ENCODE assay signal across 1 cellular context in the genomic region with DNA sequence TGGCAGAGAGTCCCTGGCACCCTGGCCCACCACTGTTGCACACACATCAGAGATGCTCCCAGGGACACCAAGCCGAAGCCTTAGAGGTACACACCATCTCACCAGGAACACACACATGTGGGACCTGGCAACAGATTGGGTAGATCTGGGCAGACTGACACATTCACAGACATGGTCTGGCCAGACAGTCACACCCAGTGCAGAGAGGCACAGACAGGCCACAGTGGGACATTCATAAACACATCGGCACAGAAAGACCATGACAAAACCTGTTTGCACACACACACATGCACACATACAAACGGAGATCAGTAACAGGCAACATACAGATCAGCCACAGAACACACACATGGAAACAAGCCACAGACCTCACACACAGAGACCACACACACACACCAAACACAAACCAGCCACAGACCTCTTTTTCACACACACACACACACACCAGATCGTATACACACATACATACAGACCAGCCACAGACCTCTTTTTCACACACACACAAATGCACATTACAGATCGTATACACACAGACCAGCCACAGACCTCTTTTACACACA.
TF ChIP-seq lines count a peak whose summit lies in the region.

No MANE protein-coding gene starts in this region.

TF ChIP-seq in IMR-90, 13 proteins besides CTCF, POLR2A, EP300 and RAD21 (continued from another document):
- TF ChIP-seq, protein P1, sequence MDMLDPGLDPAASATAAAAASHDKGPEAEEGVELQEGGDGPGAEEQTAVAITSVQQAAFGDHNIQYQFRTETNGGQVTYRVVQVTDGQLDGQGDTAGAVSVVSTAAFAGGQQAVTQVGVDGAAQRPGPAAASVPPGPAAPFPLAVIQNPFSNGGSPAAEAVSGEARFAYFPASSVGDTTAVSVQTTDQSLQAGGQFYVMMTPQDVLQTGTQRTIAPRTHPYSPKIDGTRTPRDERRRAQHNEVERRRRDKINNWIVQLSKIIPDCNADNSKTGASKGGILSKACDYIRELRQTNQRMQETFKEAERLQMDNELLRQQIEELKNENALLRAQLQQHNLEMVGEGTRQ (IDR thresholded peaks at IDR 0.05; ENCODE audit: low read depth, low read length) = no peak
- TF ChIP-seq CEBPB (IDR thresholded peaks at IDR 0.05; ENCODE audit: low read depth, low read length) = no peak
- TF ChIP-seq NFE2L2 (IDR thresholded peaks at IDR 0.05; ENCODE audit: low read depth, low read length) = no peak
- TF ChIP-seq FOS (IDR thresholded peaks at IDR 0.05; ENCODE audit: low read depth, low read length) = no peak
- TF ChIP-seq BHLHE40 (IDR thresholded peaks at IDR 0.05; ENCODE audit: low read depth, low read length) = no peak
- TF ChIP-seq MAFK (IDR thresholded peaks at IDR 0.05; ENCODE audit: low read depth, low read length) = no peak
- no peak for TF ChIP-seq MAZ (IDR thresholded peaks at IDR 0.05; ENCODE audit: borderline replicate concordance, low read depth, low read length)
- no peak for TF ChIP-seq CHD1 (IDR thresholded peaks at IDR 0.05; ENCODE audit: low read depth, low read length)
- no peak for TF ChIP-seq SMC3 (IDR thresholded peaks at IDR 0.05; ENCODE audit: low read depth, low read length)
- TF ChIP-seq RFX5 (IDR thresholded peaks at IDR 0.05; ENCODE audit: low read depth, low read length) = no peak
- TF ChIP-seq MXI1 (IDR thresholded peaks at IDR 0.05; ENCODE audit: borderline replicate concordance, low read depth, low read length) = no peak
- TF ChIP-seq, protein P2, sequence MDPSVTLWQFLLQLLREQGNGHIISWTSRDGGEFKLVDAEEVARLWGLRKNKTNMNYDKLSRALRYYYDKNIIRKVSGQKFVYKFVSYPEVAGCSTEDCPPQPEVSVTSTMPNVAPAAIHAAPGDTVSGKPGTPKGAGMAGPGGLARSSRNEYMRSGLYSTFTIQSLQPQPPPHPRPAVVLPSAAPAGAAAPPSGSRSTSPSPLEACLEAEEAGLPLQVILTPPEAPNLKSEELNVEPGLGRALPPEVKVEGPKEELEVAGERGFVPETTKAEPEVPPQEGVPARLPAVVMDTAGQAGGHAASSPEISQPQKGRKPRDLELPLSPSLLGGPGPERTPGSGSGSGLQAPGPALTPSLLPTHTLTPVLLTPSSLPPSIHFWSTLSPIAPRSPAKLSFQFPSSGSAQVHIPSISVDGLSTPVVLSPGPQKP (IDR thresholded peaks at IDR 0.05; ENCODE audit: borderline replicate concordance, low read depth, low read length) = no peak
